Comparison of ENCODE assay signal across 21 cellular contexts in the genomic region with DNA sequence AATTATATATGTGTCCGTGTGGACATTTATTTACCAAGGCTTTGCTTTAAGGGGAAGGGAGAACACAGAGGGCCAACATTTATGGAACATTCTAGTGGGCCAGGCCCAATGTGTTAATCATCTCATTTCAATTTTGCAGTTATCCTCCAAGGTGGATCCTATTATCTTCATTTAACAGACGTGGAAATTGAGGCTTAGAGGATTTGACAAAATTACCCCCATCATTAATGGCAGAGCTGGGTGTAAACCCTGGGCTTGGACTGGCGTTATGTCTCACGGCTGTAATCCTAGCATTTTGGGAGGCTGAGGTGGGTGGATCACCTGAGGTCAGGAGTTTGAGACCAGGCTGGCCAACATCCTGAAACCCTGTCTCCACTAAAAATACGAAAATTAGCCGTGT.
"Had no signal": no experiment of that assay in that cellular context is flagged by ENCODE, and none has a peak within 500 bp of the region (broad histone marks: within the 10 kb centered on the region; RNA-seq: fewer than 3 reads in every experiment).

No MANE protein-coding gene starts in this region.

- H3K36me3 ChIP-seq: brain microvascular endothelial cell, left lung, neural progenitor cell, prostate gland, stomach, vagina had no signal

- ATAC-seq: activated CD4-positive, alpha-beta T cell treated with anti-CD3 and anti-CD28 coated beads for 36 hours; left lung; right cardiac atrium; WTC11 had no signal

- H3K9me3 Mint-ChIP-seq: activated CD4-positive, alpha-beta memory T cell treated with anti-CD3 and anti-CD28 coated beads, Interleukin-2, amount 10 ng/mL, durations not matched to agents 7 days and 5 days; endodermal cell; T-helper 2 cell treated with Interferon-gamma antibody and Interleukin-4, amounts not matched to agents 5 μg/mL and 100 μg/mL, for 36 hours had no signal

- H3K27me3 Mint-ChIP-seq: activated CD4-positive, alpha-beta memory T cell treated with anti-CD3 and anti-CD28 coated beads, Interleukin-2, amount 10 ng/mL, durations not matched to agents 7 days and 5 days; activated CD4-positive, alpha-beta T cell treated with anti-CD3 and anti-CD28 coated beads for 36 hours had no signal

- H3K27ac Mint-ChIP-seq: activated CD4-positive, alpha-beta memory T cell treated with anti-CD3 and anti-CD28 coated beads, Interleukin-2, amount 10 ng/mL, durations not matched to agents 7 days and 5 days; endodermal cell; mesothelial cell of epicardium; neural progenitor cell had no signal

- H3K4me3 Mint-ChIP-seq: activated CD4-positive, alpha-beta memory T cell treated with anti-CD3 and anti-CD28 coated beads, Interleukin-2, amount 10 ng/mL, durations not matched to agents 7 days and 5 days; endodermal cell; mesothelial cell of epicardium; neural progenitor cell; T-helper 2 cell treated with Interferon-gamma antibody and Interleukin-4, amounts not matched to agents 5 μg/mL and 100 μg/mL, for 36 hours; WTC11 had no signal

- DNase-seq: activated CD4-positive, alpha-beta memory T cell treated with anti-CD3 and anti-CD28 coated beads, Interleukin-2, amount 10 ng/mL, durations not matched to agents 7 days and 5 days; activated CD4-positive, alpha-beta T cell treated with anti-CD3 and anti-CD28 coated beads for 36 hours; activated CD8-positive, alpha-beta memory T cell treated with anti-CD3 and anti-CD28 coated beads, Interleukin-2, amount 50 U/mL, for 4 hours; aorta; brain microvascular endothelial cell; central memory CD4-positive, alpha-beta T cell; dorsolateral prefrontal cortex; endodermal cell; foreskin melanocyte; glutamatergic neuron; hippocampal formation; left lung; right cardiac atrium; stomach had no signal

- H3K36me3 Mint-ChIP-seq: WTC11 had no signal

- H3K27me3 ChIP-seq: brain microvascular endothelial cell, dorsolateral prefrontal cortex, left lung, neural progenitor cell, stomach, vagina had no signal

- H3K27ac ChIP-seq: brain microvascular endothelial cell, dorsolateral prefrontal cortex, epithelial cell of prostate, neural progenitor cell, prostate gland, stomach, vagina had no signal

- H3K4me1 ChIP-seq: neural progenitor cell, prostate gland had no signal

- H2AFZ ChIP-seq: neural progenitor cell had no signal

- H3K4me1 Mint-ChIP-seq: neural progenitor cell had no signal

- H3K4me2 ChIP-seq: neural progenitor cell had no signal

- H3K4me3 ChIP-seq: dorsolateral prefrontal cortex, left lung, neural progenitor cell, prostate gland, stomach, vagina had no signal

- H3K9me3 ChIP-seq: left lung, prostate gland, stomach, vagina had no signal
